ENCODE assay signal across 15 cellular contexts in genomic region chr11:114326776-114327175, GRCh38.
A peak's percentile ranks its signal among the peaks of the same experiment; 100 is the strongest.
DNase-seq lines count a peak whose midpoint lies in the region; TF ChIP-seq lines count a peak whose summit lies in the region.
"Had no signal": no experiment of that assay in that cellular context is flagged by ENCODE, and none has a peak within 500 bp of the region (broad histone marks: within the 10 kb centered on the region; RNA-seq: fewer than 3 reads in every experiment).

No MANE protein-coding gene starts in this region.

- H3K4me3 ChIP-seq in BLaER1 treated with 17β-estradiol and CSF1 and Interleukin-3, amounts not matched to agents 10 nM and 100 nM = no peak overlapping the region
- no peak overlapping the region for H3K4me3 ChIP-seq in MM.1S (ENCODE audit: low read length)
- no peak overlapping the region for H3K4me3 ChIP-seq in neutrophil (ENCODE audit: low read depth in 1 of 2, low read length in 1 of 2)
- H3K4me3 ChIP-seq: GM23338, HAP-1 had no signal

- DNase-seq in MM.1S (no peak), amniotic epithelial cell (ENCODE audit: low read depth) (peak; percentile 32), ecto neural progenitor cell (ENCODE audit: low spot score) (no peak), retina (no peak), T1000 (lab: John Stamatoyannopoulos, UW) (no peak)
- DNase-seq: ACHN; CD4-positive, alpha-beta memory T cell; DMS153; DMS79 treated with DMSO at 0.1 percent for 48 hours; EL had no signal

- 0 out of 2 replicates have a peak, but pooled peaks cover 3% of the 10 kb centered on the region for H3F3A ChIP-seq in MM.1S (ENCODE audit: insufficient read depth, low read length)

- no peak for TF ChIP-seq CTCF in MM.1S (IDR thresholded peaks at IDR 0.05; ENCODE audit: low read length)
- TF ChIP-seq CTCF in neutrophil (IDR thresholded peaks at IDR 0.05) = no peak

- no peaks in the 10 kb centered on the region for H4K20me1 ChIP-seq in BLaER1 treated with 17β-estradiol and CSF1 and Interleukin-3, amounts not matched to agents 10 nM and 100 nM
- H4K20me1 ChIP-seq in MM.1S (ENCODE audit: insufficient read depth, low read length) = no peaks in the 10 kb centered on the region

- no peaks in the 10 kb centered on the region for H3K36me3 ChIP-seq in BLaER1 treated with 17β-estradiol and CSF1 and Interleukin-3, amounts not matched to agents 10 nM and 100 nM
- no peaks in the 10 kb centered on the region for H3K36me3 ChIP-seq in MM.1S (replicated peaks; ENCODE audit: insufficient read depth, low read length)
- no peaks in the 10 kb centered on the region for H3K36me3 ChIP-seq in neutrophil
- H3K36me3 ChIP-seq: HAP-1 had no signal

- no peak overlapping the region for H2AFZ ChIP-seq in MM.1S (ENCODE audit: low read length)
- H2AFZ ChIP-seq: GM23338 had no signal

- no peak overlapping the region for H3K9ac ChIP-seq in BLaER1 treated with 17β-estradiol and CSF1 and Interleukin-3, amounts not matched to agents 10 nM and 100 nM
- no peak overlapping the region for H3K9ac ChIP-seq in MM.1S (ENCODE audit: low read length)

- H3K79me2 ChIP-seq in MM.1S (ENCODE audit: low read length) = no peaks in the 10 kb centered on the region

- no peak overlapping the region for H3K27ac ChIP-seq in BLaER1 treated with 17β-estradiol and CSF1 and Interleukin-3, amounts not matched to agents 10 nM and 100 nM
- H3K27ac ChIP-seq in MM.1S (ENCODE audit: low read length) (peak overlapping the region; percentile 40; the same call in 1 of the 2 replicates), neutrophil (peak overlapping the region; percentile 49)
- H3K27ac ChIP-seq: C4-2B had no signal

- H3K9me3 ChIP-seq in BLaER1 treated with 17β-estradiol and CSF1 and Interleukin-3, amounts not matched to agents 10 nM and 100 nM (replicated peaks in 1 of 11) = peaks cover 4 to 29% (median 13%) of the 10 kb centered on the region in 11 experiments; a peak in 20 of 22 replicates
- H3K9me3 ChIP-seq in MM.1S (replicated peaks; ENCODE audit: insufficient read depth, low read length) (no peaks in the 10 kb centered on the region), neutrophil (no peaks in the 10 kb centered on the region)
- H3K9me3 ChIP-seq: HAP-1 had no signal

- H3K4me2 ChIP-seq in BLaER1 treated with 17β-estradiol and CSF1 and Interleukin-3, amounts not matched to agents 10 nM and 100 nM = peak overlapping the region in 8 of 11 experiments; percentile 7 to 52 (median 30); a peak in 11 of 22 replicates
- peak overlapping the region; percentile 23; the same call in 1 of the 2 replicates for H3K4me2 ChIP-seq in MM.1S (ENCODE audit: low read depth, low read length)
- H3K4me2 ChIP-seq: GM23338 had no signal

- peaks cover 0 to 8% (median 6%) of the 10 kb centered on the region in 10 experiments; a peak in 10 of 20 replicates for H3K4me1 ChIP-seq in BLaER1 treated with 17β-estradiol and CSF1 and Interleukin-3, amounts not matched to agents 10 nM and 100 nM
- peaks cover 11% of the 10 kb centered on the region for H3K4me1 ChIP-seq in MM.1S (ENCODE audit: low read length)
- peaks cover 19 to 20% of the 10 kb centered on the region in 2 experiments for H3K4me1 ChIP-seq in neutrophil (ENCODE audit: control insufficient read depth in 1 of 2, insufficient read depth in 1 of 2, low read depth in 1 of 2, low read length in 1 of 2)
- H3K4me1 ChIP-seq: HAP-1 had no signal

- H3K9me2 ChIP-seq in MM.1S (replicated peaks; ENCODE audit: insufficient read depth, low read length) = no peaks in the 10 kb centered on the region

- H3K27me3 ChIP-seq in BLaER1 treated with 17β-estradiol and CSF1 and Interleukin-3, amounts not matched to agents 10 nM and 100 nM = no peaks in the 10 kb centered on the region
- H3K27me3 ChIP-seq in MM.1S (replicated peaks; ENCODE audit: insufficient read depth, low read length) (no peaks in the 10 kb centered on the region), neutrophil (no peaks in the 10 kb centered on the region)

Comparison
In these comparisons a context has a peak if more than half of its experiments do, and no peak if none do; other contexts are left out.
1. H3K27ac ChIP-seq: peak in MM.1S (single experiment) and neutrophil (single experiment); none in BLaER1 treated with 17β-estradiol and CSF1 and Interleukin-3, amounts not matched to agents 10 nM and 100 nM (0 of 11).